Comparison of ENCODE assay signal across 10 cellular contexts in genomic region chr1:203126151-203126865, GRCh38. TPM values are rescaled to one million over a fixed set of nuclear protein-coding genes. Genes with fewer than 3 reads are reported as not detected.
DNase-seq lines count a peak whose midpoint lies in the region; ATAC-seq and TF ChIP-seq lines count a peak whose summit lies in the region.
"Had no signal": no experiment of that assay in that cellular context is flagged by ENCODE, and none has a peak within 500 bp of the region (broad histone marks: within the 10 kb centered on the region; RNA-seq: fewer than 3 reads in every experiment).

No MANE protein-coding gene starts in this region.

- no peak for TF ChIP-seq EP300 in tibial nerve (IDR thresholded peaks at IDR 0.05)

- H3K9me3 Mint-ChIP-seq in activated T-cell treated with anti-CD3 and anti-CD28 coated beads, Interleukin-2, amount 50 U/mL, for 24 hours: no peaks in the 10 kb centered on the region

- no peak for TF ChIP-seq POLR2A in tibial nerve (IDR thresholded peaks at IDR 0.05)

- ATAC-seq in SK-N-SH treated with all-trans-retinoic acid at 6 μM for 48 hours: peak; percentile 45

- no peaks in the 10 kb centered on the region for H3K9me3 ChIP-seq in tibial nerve
- H3K9me3 ChIP-seq: breast epithelium had no signal

- peak in 3 of 5 experiments; percentile 33 to 42 (median 39) for TF ChIP-seq CTCF in tibial nerve (IDR thresholded peaks at IDR 0.05)

- WGBS in tibial nerve, 2 donors: 38 to 42% methylated on average over 8 of the region's 8 CpGs

- H3K27ac ChIP-seq in tibial nerve: no peak overlapping the region
- H3K27ac ChIP-seq: breast epithelium had no signal

- peaks cover 0 to 46% (median 13%) of the 10 kb centered on the region in 4 donors for H3K4me1 ChIP-seq in tibial nerve

- no peak overlapping the region for H3K4me3 ChIP-seq in tibial nerve

- H3K27me3 Mint-ChIP-seq in activated T-cell treated with anti-CD3 and anti-CD28 coated beads, Interleukin-2, amount 50 U/mL, for 24 hours: peaks cover 77% of the 10 kb centered on the region

- peaks cover 11% of the 10 kb centered on the region for H3K4me1 Mint-ChIP-seq in activated T-cell treated with anti-CD3 and anti-CD28 coated beads, Interleukin-2, amount 50 U/mL, for 24 hours (ENCODE audit: low read depth)

- H3K27me3 ChIP-seq in tibial nerve: peaks cover 0 to 38% of the 10 kb centered on the region in 2 donors
- H3K27me3 ChIP-seq: breast epithelium had no signal

- H3K36me3 ChIP-seq in tibial nerve: no peaks in the 10 kb centered on the region
- H3K36me3 ChIP-seq: breast epithelium had no signal

- H3K27ac Mint-ChIP-seq in activated T-cell treated with anti-CD3 and anti-CD28 coated beads, Interleukin-2, amount 50 U/mL, for 24 hours: no peak overlapping the region

- peak; percentile 9 for DNase-seq in activated T-cell treated with anti-CD3 and anti-CD28 coated beads, Interleukin-2, amount 50 U/mL, for 24 hours
- DNase-seq in activated T-cell treated with anti-CD3 and anti-CD28 coated beads for 4 hours (no peak), hippocampal formation (lab: John Stamatoyannopoulos, UW) (peak; percentile 36 to 70), tibial nerve (ENCODE audit: low spot score in 2 of 2) (no peak), NCI-H146 (lab: John Stamatoyannopoulos, UW) (no peak), NCI-H446 treated with DMSO at 0.1 percent for 48 hours (lab: John Stamatoyannopoulos, UW) (no peak), NCI-H2081 (lab: John Stamatoyannopoulos, UW) (no peak)

- no peaks in the 10 kb centered on the region for H3K36me3 Mint-ChIP-seq in activated T-cell treated with anti-CD3 and anti-CD28 coated beads, Interleukin-2, amount 50 U/mL, for 24 hours (ENCODE audit: low read depth)

- no peak overlapping the region for H3K4me3 Mint-ChIP-seq in activated T-cell treated with anti-CD3 and anti-CD28 coated beads, Interleukin-2, amount 50 U/mL, for 24 hours

TF ChIP-seq in SK-N-SH treated with all-trans-retinoic acid at 6 μM for 48 hours, 23 proteins besides CTCF, POLR2A, EP300 and RAD21:
- no peak for TF ChIP-seq CSDC2 (CRISPR knock-in tag; IDR thresholded peaks at IDR 0.05)
- no peak for TF ChIP-seq ESRRG (CRISPR knock-in tag; IDR thresholded peaks at IDR 0.05)
- TF ChIP-seq ZNF565 (CRISPR knock-in tag; conservative IDR thresholded peaks at IDR 0.05; ENCODE audit: low read depth): no peak
- no peak for TF ChIP-seq TSHZ2 (CRISPR knock-in tag; IDR thresholded peaks at IDR 0.05)
- no peak for TF ChIP-seq CSRNP3 (CRISPR knock-in tag; IDR thresholded peaks at IDR 0.05)
- no peak for TF ChIP-seq TCF4 (CRISPR knock-in tag; IDR thresholded peaks at IDR 0.05; ENCODE audit: borderline replicate concordance)
- TF ChIP-seq BACH2 (CRISPR knock-in tag; IDR thresholded peaks at IDR 0.05; ENCODE audit: borderline replicate concordance): no peak
- TF ChIP-seq OSR1 (CRISPR knock-in tag; IDR thresholded peaks at IDR 0.05): no peak
- no peak for TF ChIP-seq GLIS3 (CRISPR knock-in tag; IDR thresholded peaks at IDR 0.05)
- no peak for TF ChIP-seq ZC3H10 (CRISPR knock-in tag; IDR thresholded peaks at IDR 0.05)
- TF ChIP-seq TOX (CRISPR knock-in tag; IDR thresholded peaks at IDR 0.05; ENCODE audit: borderline replicate concordance): no peak
- no peak for TF ChIP-seq ISL1 (CRISPR knock-in tag; IDR thresholded peaks at IDR 0.05)
- no peak for TF ChIP-seq RARB (CRISPR knock-in tag; IDR thresholded peaks at IDR 0.05)
- no peak for TF ChIP-seq ZNF8 (CRISPR knock-in tag; IDR thresholded peaks at IDR 0.05)

RNA-seq across cellular contexts. Expression of gene ADORA1, which starts 1.2 kb away (rescaled TPM):
- total RNA-seq in tibial nerve: 1 to 10 TPM in 2 of 4 donors, under 1 TPM in 2; 0.30 to 2.2 (median 0.96) TPM

RNA-seq across cellular contexts. Expression of gene MYOG, which starts 40.5 kb away (rescaled TPM):
- not detected for total RNA-seq in tibial nerve
- total RNA-seq: breast epithelium, Daoy had no signal

RNA-seq across cellular contexts. Expression of gene MYBPH, which starts 49.3 kb away (rescaled TPM):
- total RNA-seq in tibial nerve: not detected
- total RNA-seq: Daoy had no signal

Comparison
In these comparisons a context has a peak if more than half of its experiments do, and no peak if none do; other contexts are left out.
1. DNase-seq: peak in activated T-cell treated with anti-CD3 and anti-CD28 coated beads, Interleukin-2, amount 50 U/mL, for 24 hours (single experiment) and hippocampal formation (2 of 2); none in activated T-cell treated with anti-CD3 and anti-CD28 coated beads for 4 hours (single experiment), tibial nerve (0 of 2), NCI-H146 (single experiment), NCI-H446 treated with DMSO at 0.1 percent for 48 hours (single experiment) and NCI-H2081 (0 of 2).